23 cellular contexts compared by ENCODE assay signal in the genomic region with DNA sequence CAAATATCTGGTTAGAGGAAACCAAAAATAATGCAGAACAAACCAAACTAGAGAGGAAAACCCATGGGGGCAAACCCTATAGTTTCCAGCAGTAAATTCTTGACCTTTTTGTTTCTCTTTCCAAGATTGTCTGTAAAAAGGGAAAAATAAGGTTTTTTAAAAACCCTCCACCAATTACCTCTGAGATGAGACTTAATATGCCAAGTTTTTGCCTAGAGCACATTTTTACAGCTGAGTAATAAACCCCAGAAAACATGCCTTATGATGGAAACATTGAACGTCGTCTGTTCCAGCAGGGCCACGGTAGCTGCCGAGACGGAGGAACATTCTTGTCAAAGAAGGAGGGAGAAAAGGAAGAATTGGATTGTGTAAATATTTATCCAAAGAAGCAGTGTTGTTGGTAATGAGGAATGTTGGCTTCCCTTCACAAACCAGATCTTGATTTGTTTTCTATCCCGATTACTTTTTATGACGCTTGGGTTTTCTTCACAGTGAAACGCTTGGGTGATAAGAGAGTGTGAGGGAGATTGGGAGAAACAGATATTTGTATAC. TPM values are rescaled to one million over a fixed set of nuclear protein-coding genes. Genes with fewer than 3 reads are reported as not detected.
"Had no signal": no experiment of that assay in that cellular context is flagged by ENCODE, and none has a peak within 500 bp of the region (broad histone marks: within the 10 kb centered on the region; RNA-seq: fewer than 3 reads in every experiment).

No MANE protein-coding gene starts in this region.

- H3K4me3 Mint-ChIP-seq: activated CD4-positive, alpha-beta T cell treated with anti-CD3 and anti-CD28 coated beads, Interleukin-2, amount 10 ng/mL, durations not matched to agents 24 days and 14 days; activated CD8-positive, alpha-beta T cell treated with anti-CD3 and anti-CD28 coated beads for 36 hours; activated T-cell treated with anti-CD3 and anti-CD28 coated beads, Interleukin-2, amount 50 U/mL, for 24 hours; immature natural killer cell; memory B cell; natural killer cell had no signal

- H3K4me1 Mint-ChIP-seq: activated CD4-positive, alpha-beta T cell treated with anti-CD3 and anti-CD28 coated beads, Interleukin-2, amount 10 ng/mL, durations not matched to agents 24 days and 14 days; immature natural killer cell; memory B cell; natural killer cell had no signal

- ATAC-seq: activated CD8-positive, alpha-beta T cell treated with anti-CD3 and anti-CD28 coated beads for 36 hours; gastroesophageal sphincter; heart left ventricle; left ventricle myocardium superior; natural killer cell; stimulated activated naive CD8-positive, alpha-beta T cell treated with anti-CD3 and anti-CD28 coated beads, Interleukin-15, Interleukin-2, amounts not matched to agents 100 U/mL and 50 U/mL, for 24 hours had no signal

- H3K27ac Mint-ChIP-seq: activated CD4-positive, alpha-beta T cell treated with anti-CD3 and anti-CD28 coated beads, Interleukin-2, amount 10 ng/mL, durations not matched to agents 24 days and 14 days; activated CD8-positive, alpha-beta T cell treated with anti-CD3 and anti-CD28 coated beads for 36 hours; activated T-cell treated with anti-CD3 and anti-CD28 coated beads, Interleukin-2, amount 50 U/mL, for 24 hours; activated T-helper 2 cell treated with anti-CD3 and anti-CD28 coated beads, Interferon-gamma antibody, Interleukin-2, Interleukin-4, amounts not matched to agents 10 μg/mL and 5 μg/mL and 100 μg/mL, durations not matched to agents 14 hours and 24 hours and 36 hours; immature natural killer cell; memory B cell; natural killer cell had no signal

- H3K27me3 Mint-ChIP-seq: activated CD4-positive, alpha-beta T cell treated with anti-CD3 and anti-CD28 coated beads, Interleukin-2, amount 10 ng/mL, durations not matched to agents 24 days and 14 days had no signal

- H3K36me3 Mint-ChIP-seq: immature natural killer cell, natural killer cell had no signal

- DNase-seq: activated CD4-positive, alpha-beta T cell treated with anti-CD3 and anti-CD28 coated beads, Interleukin-2, amount 10 ng/mL, durations not matched to agents 24 days and 14 days; activated CD4-positive, CD25-positive, alpha-beta regulatory T cell; activated CD8-positive, alpha-beta T cell treated with anti-CD3 and anti-CD28 coated beads for 36 hours; activated naive CD4-positive, alpha-beta T cell treated with Interleukin-2 at 50 U/mL for 16 hours; activated T-cell treated with anti-CD3 and anti-CD28 coated beads, Interleukin-2, amount 50 U/mL, for 24 hours; cortex of kidney; erythroblast; heart left ventricle; immature natural killer cell; kidney glomerular epithelial cell; left ventricle myocardium superior; natural killer cell; nucleus accumbens; retina; stimulated activated naive CD8-positive, alpha-beta T cell treated with anti-CD3 and anti-CD28 coated beads, Interleukin-15, Interleukin-2, amounts not matched to agents 100 U/mL and 50 U/mL, for 24 hours; substantia nigra; T-helper 1 cell; T-helper 9 cell; tibial artery had no signal

- H3K4me3 ChIP-seq: gastroesophageal sphincter, heart left ventricle, tibial artery, vagina had no signal

- H3K9me3 Mint-ChIP-seq: activated CD4-positive, alpha-beta T cell treated with anti-CD3 and anti-CD28 coated beads, Interleukin-2, amount 10 ng/mL, durations not matched to agents 24 days and 14 days; activated CD8-positive, alpha-beta T cell treated with anti-CD3 and anti-CD28 coated beads for 36 hours; activated T-cell treated with anti-CD3 and anti-CD28 coated beads, Interleukin-2, amount 50 U/mL, for 24 hours; activated T-helper 2 cell treated with anti-CD3 and anti-CD28 coated beads, Interferon-gamma antibody, Interleukin-2, Interleukin-4, amounts not matched to agents 10 μg/mL and 5 μg/mL and 100 μg/mL, durations not matched to agents 14 hours and 24 hours and 36 hours; natural killer cell had no signal

RNA-seq across cellular contexts. Expression of gene MSX2, which starts 17.3 kb away (rescaled TPM):
- total RNA-seq: activated CD4-positive, alpha-beta T cell treated with anti-CD3 and anti-CD28 coated beads, Interleukin-2, amount 10 ng/mL, durations not matched to agents 24 days and 14 days; activated CD8-positive, alpha-beta T cell treated with anti-CD3 and anti-CD28 coated beads for 36 hours; activated T-helper 2 cell treated with anti-CD3 and anti-CD28 coated beads, Interferon-gamma antibody, Interleukin-2, Interleukin-4, amounts not matched to agents 10 μg/mL and 5 μg/mL and 100 μg/mL, durations not matched to agents 14 hours and 24 hours and 36 hours had no signal
